Comparison of ENCODE assay signal across 15 cellular contexts in genomic region chr2:184890311-184890710, GRCh38.
A peak's percentile ranks its signal among the peaks of the same experiment; 100 is the strongest.
DNase-seq lines count a peak whose midpoint lies in the region; ATAC-seq and TF ChIP-seq lines count a peak whose summit lies in the region.
"Had no signal": no experiment of that assay in that cellular context is flagged by ENCODE, and none has a peak within 500 bp of the region (broad histone marks: within the 10 kb centered on the region; RNA-seq: fewer than 3 reads in every experiment).

No MANE protein-coding gene starts in this region.

- H3K4me1 ChIP-seq in BE2C, result no peaks in the 10 kb centered on the region
- H3K4me1 ChIP-seq: gastrocnemius medialis, right atrium auricular region had no signal

- no peak overlapping the region for H3K4me3 ChIP-seq in BE2C (ENCODE audit: low read depth, low read length)
- H3K4me3 ChIP-seq: gastrocnemius medialis, right atrium auricular region had no signal

- ATAC-seq in GM19395 (IDR thresholded peaks at IDR 0.05; ENCODE audit: unreplicated experiment) (peak; percentile 69), HG03095 (IDR thresholded peaks at IDR 0.05; ENCODE audit: unreplicated experiment) (peak; percentile 60), GM18873 (IDR thresholded peaks at IDR 0.05; ENCODE audit: low FRiP score, unreplicated experiment) (no peak)
- ATAC-seq: gastrocnemius medialis had no signal

- no peaks in the 10 kb centered on the region for H3K27me3 ChIP-seq in BE2C
- H3K27me3 ChIP-seq: gastrocnemius medialis, right atrium auricular region had no signal

- DNase-seq in GM13977 (ENCODE audit: low spot score), result peak; percentile 6
- peak; percentile 47 for DNase-seq in amniotic epithelial cell (ENCODE audit: low read depth)
- DNase-seq in SK-N-DZ (ENCODE audit: low spot score), result no peak
- no peak for DNase-seq in BE2C
- no peak for DNase-seq in SKM-1 (lab: John Stamatoyannopoulos, UW; ENCODE audit: unreplicated experiment)
- DNase-seq: activated naive CD4-positive, alpha-beta T cell treated with anti-CD3 and anti-CD28 coated beads for 36 hours; DND-41; effector memory CD4-positive, alpha-beta T cell; gastrocnemius medialis; immature natural killer cell; stimulated activated CD4-positive, alpha-beta T cell treated with anti-CD3 and anti-CD28 coated beads, Interleukin-2, amount 100 ng/mL, for 48 hours had no signal

- H3K36me3 ChIP-seq in BE2C, result no peaks in the 10 kb centered on the region
- H3K36me3 ChIP-seq: gastrocnemius medialis, right atrium auricular region had no signal

- TF ChIP-seq CTCF in GM13977 (IDR thresholded peaks at IDR 0.05; ENCODE audit: extremely low read depth, insufficient read depth, missing control alignments), result no peak
- no peak for TF ChIP-seq CTCF in BE2C (IDR thresholded peaks at IDR 0.05; ENCODE audit: low read depth, low read length)

- in situ Hi-C loops in GM13977 (cut with MboI; ENCODE audit: low pct_unique_long_range_greater_than_20kb, low sequenced_read_pairs, unreplicated experiment), result no loop called here

- no peaks in the 10 kb centered on the region for H3K9me3 ChIP-seq in BE2C
- H3K9me3 ChIP-seq: gastrocnemius medialis, right atrium auricular region had no signal

Comparison
In these comparisons a context has a peak if more than half of its experiments do, and no peak if none do; other contexts are left out.
1. DNase-seq: peak in GM13977 (single experiment) and amniotic epithelial cell (single experiment); none in SK-N-DZ (single experiment), BE2C (single experiment) and SKM-1 (single experiment).